8 cellular contexts compared by ENCODE assay signal in genomic region chr16:19375561-19376158, GRCh38. TPM values are rescaled to one million over a fixed set of nuclear protein-coding genes. Genes with fewer than 3 reads are reported as not detected.
DNase-seq lines count a peak whose midpoint lies in the region; ATAC-seq and TF ChIP-seq lines count a peak whose summit lies in the region.

No MANE protein-coding gene starts in this region.

- H3K4me1 Mint-ChIP-seq in T-helper 2 cell treated with Interferon-gamma antibody and Interleukin-4, amounts not matched to agents 5 μg/mL and 100 μg/mL, for 36 hours (ENCODE audit: low read depth) = peaks cover 12% of the 10 kb centered on the region

- no peaks in the 10 kb centered on the region for H3K4me1 ChIP-seq in SJCRH30
- peaks cover 0 to 2% of the 10 kb centered on the region in 2 donors for H3K4me1 ChIP-seq in lung (ENCODE audit: control insufficient read depth in 2 of 2, insufficient read depth in 2 of 2, low read length in 2 of 2)

- peaks cover 3% of the 10 kb centered on the region for H3K27me3 Mint-ChIP-seq in T-helper 2 cell treated with Interferon-gamma antibody and Interleukin-4, amounts not matched to agents 5 μg/mL and 100 μg/mL, for 36 hours (ENCODE audit: low read depth)

- peak; percentile 76 for TF ChIP-seq CTCF in lung (IDR thresholded peaks at IDR 0.05; ENCODE audit: control extremely low read depth, extremely low read depth)

- no peak overlapping the region for H3K27ac ChIP-seq in SJCRH30
- H3K27ac ChIP-seq in lung (ENCODE audit: low read depth in 1 of 2, low read length in 1 of 2) = no peak overlapping the region

- no peaks in the 10 kb centered on the region for H3K9me3 Mint-ChIP-seq in T-helper 2 cell treated with Interferon-gamma antibody and Interleukin-4, amounts not matched to agents 5 μg/mL and 100 μg/mL, for 36 hours

- no peaks in the 10 kb centered on the region for H3K27me3 ChIP-seq in SJCRH30
- no peaks in the 10 kb centered on the region for H3K27me3 ChIP-seq in lung (ENCODE audit: control insufficient read depth, insufficient read depth)

- no peaks in the 10 kb centered on the region for H3K36me3 ChIP-seq in SJCRH30
- H3K36me3 ChIP-seq in lung (ENCODE audit: control insufficient read depth in 2 of 2, insufficient read depth in 2 of 2, low read length in 2 of 2) = no peaks in the 10 kb centered on the region

- H3K9me3 ChIP-seq in SJCRH30 (replicated peaks) = no peaks in the 10 kb centered on the region
- peaks cover 0 to 2% of the 10 kb centered on the region in 2 donors for H3K9me3 ChIP-seq in lung (ENCODE audit: control insufficient read depth in 2 of 2, insufficient read depth in 1 of 2, low read length in 1 of 2)

- 48 to 50% methylated on average over 4 of the region's 4 CpGs for WGBS in lung, 2 donors

- H3K27ac Mint-ChIP-seq in T-helper 2 cell treated with Interferon-gamma antibody and Interleukin-4, amounts not matched to agents 5 μg/mL and 100 μg/mL, for 36 hours = no peak overlapping the region

- ATAC-seq in lung (ENCODE audit: insufficient read depth, low FRiP score) = no peak

- no peak overlapping the region for H3K4me3 Mint-ChIP-seq in T-helper 2 cell treated with Interferon-gamma antibody and Interleukin-4, amounts not matched to agents 5 μg/mL and 100 μg/mL, for 36 hours

- H3K4me3 ChIP-seq in SJCRH30 (no peak overlapping the region), lung (no peak overlapping the region)

- DNase-seq in Daoy (ENCODE audit: low read depth) (peak; percentile 55), Kasumi-1 (lab: John Stamatoyannopoulos, UW) (peak; percentile 4 to 7), SJCRH30 (peak; percentile 25 to 68), dermis blood vessel endothelial cell (peak; percentile 82), lung (ENCODE audit: low spot score) (no peak), stromal cell of bone marrow (ENCODE audit: low read depth) (peak; percentile 28), amniotic stem cell (lab: John Stamatoyannopoulos, UW) (no peak)
- DNase-seq in T-helper 2 cell treated with Interferon-gamma antibody and Interleukin-4, amounts not matched to agents 5 μg/mL and 100 μg/mL, for 36 hours (ENCODE audit: low spot score) = no peak

- H3K36me3 Mint-ChIP-seq in T-helper 2 cell treated with Interferon-gamma antibody and Interleukin-4, amounts not matched to agents 5 μg/mL and 100 μg/mL, for 36 hours (ENCODE audit: low read depth) = no peaks in the 10 kb centered on the region

RNA-seq across cellular contexts. Expression of gene TMC5, which starts 42.0 kb away (rescaled TPM):
- 0.23 TPM in 1 of 2 replicates, not detected in the other for total RNA-seq in Daoy (2014; rRNA removed; shearing (Covaris generic))
- total RNA-seq in SJCRH30 (2014; rRNA removed; shearing (Covaris generic)) = not detected in 2 replicates
- 0.05 TPM in 1 of 2 replicates, not detected in the other for total RNA-seq in dermis blood vessel endothelial cell
- total RNA-seq in lung = 100 to 1,000 TPM in 1 of 2 donors, 10 to 100 TPM in 1; 56.3 to 129 TPM
- polyA plus RNA-seq in lung = 10 to 100 TPM; 43.2 to 50.5 TPM

Comparison
In these comparisons a context has a peak if more than half of its experiments do, and no peak if none do; other contexts are left out.
1. DNase-seq: peak in Daoy (single experiment), Kasumi-1 (2 of 2), SJCRH30 (2 of 2), dermis blood vessel endothelial cell (single experiment) and stromal cell of bone marrow (single experiment); none in lung (single experiment), T-helper 2 cell treated with Interferon-gamma antibody and Interleukin-4, amounts not matched to agents 5 μg/mL and 100 μg/mL, for 36 hours (single experiment) and amniotic stem cell (single experiment).
2. RNA of gene TMC5, which starts 42.0 kb away (total RNA-seq): 56.3 to 129 TPM in lung; 0.23 TPM in Daoy, not detected in SJCRH30 and 0.05 TPM in dermis blood vessel endothelial cell; every median in the first group is over 10 times any median in the second.